ENCODE assay signal across 8 cellular contexts in the genomic region with DNA sequence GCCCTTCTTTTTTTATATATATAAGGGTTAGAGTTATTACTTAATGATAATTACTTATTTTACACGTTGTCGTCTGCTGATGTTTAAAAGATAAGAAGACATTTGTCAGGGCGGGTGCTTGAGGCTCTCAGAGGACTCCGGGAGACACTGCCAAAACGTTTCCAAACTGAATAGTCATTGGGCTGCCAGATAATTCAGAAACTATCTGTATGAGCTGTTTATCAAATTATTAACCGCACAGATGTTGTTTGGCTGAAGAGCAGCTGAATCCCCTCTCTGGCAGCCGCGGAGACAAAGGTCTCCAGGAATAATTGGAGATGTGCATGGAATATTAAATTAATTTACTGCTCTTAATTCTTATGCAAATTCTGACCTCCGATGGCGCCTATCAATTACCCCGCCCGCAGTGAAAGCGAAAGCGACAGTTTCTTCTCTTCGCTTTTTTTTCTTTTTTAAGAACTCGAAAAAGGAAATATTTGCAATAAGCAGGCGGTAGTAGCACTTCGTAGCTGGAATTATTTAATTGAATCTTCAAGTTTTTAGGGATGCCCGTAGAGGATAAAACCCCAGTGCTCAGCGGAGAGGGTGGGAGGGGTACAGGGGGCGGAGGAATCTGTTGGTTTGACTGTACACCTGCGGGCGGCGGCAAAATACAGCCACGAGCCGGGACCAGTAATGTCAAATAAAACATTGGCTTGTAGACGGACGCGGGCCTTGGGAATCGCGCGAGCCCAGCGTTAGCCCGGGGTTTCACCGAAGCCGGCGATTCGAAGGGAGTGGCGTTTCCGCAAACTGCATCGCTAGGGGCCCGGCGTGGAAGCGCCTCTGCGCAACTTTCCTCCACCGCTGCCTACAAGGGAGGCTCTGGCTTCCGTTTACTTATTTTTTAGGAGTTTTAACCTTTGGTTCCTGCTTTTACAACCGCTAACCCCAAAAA. TPM values are rescaled to one million over a fixed set of nuclear protein-coding genes. Genes with fewer than 3 reads are reported as not detected.
DNase-seq lines count a peak whose midpoint lies in the region; ATAC-seq, FAIRE-seq and TF ChIP-seq lines count a peak whose summit lies in the region.

No MANE protein-coding gene starts in this region.

- TF ChIP-seq CTCF in GM12878 (IDR thresholded peaks at IDR 0.05 in 2 of 3, conservative IDR thresholded peaks at IDR 0.05 in 1 of 3; ENCODE audit: control insufficient read depth in 2 of 3, extremely low read depth in 1 of 3, insufficient read depth in 1 of 3, low read depth in 3 of 3, low read length in 3 of 3) (no peak), left lung (IDR thresholded peaks at IDR 0.05) (no peak)

- no peak for FAIRE-seq in GM12878 (lab: Jason Lieb, UNC)

- RAD21 ChIA-PET in GM12878 (lab: Charles Lee; ENCODE audit: unreplicated experiment): no interaction called here

- BruUV-seq in GM12878 (replicated peaks; lab: Mats Ljungman, UMichigan): no TSS peak

- H3K9ac ChIP-seq in GM12878 (ENCODE audit: control insufficient read depth, insufficient read depth, low read length): peak overlapping the region; percentile 24; the same call in 1 of the 2 replicates

- H3K27me3 Mint-ChIP-seq in stimulated activated naive CD8-positive, alpha-beta T cell treated with anti-CD3 and anti-CD28 coated beads, Interleukin-15, amount 100 ng/mL, for 72 hours: peaks cover 93% of the 10 kb centered on the region

- in situ Hi-C loops in GM12878 (cut with MboI) (no loop called here), G401 (cut with HindIII; ENCODE audit: low sequenced_read_pairs) (no loop called here)

- intact Hi-C loops in GM12878 (cut with micrococcal nuclease; ENCODE audit: unreplicated experiment): no loop called here
- intact Hi-C loops in left lung (cut with DNase I): no loop called here

- SMC1A ChIA-PET in GM12878 (lab: Charles Lee; ENCODE audit: uncharacterized antibody, unreplicated experiment): interaction anchor here (0.6 kb wide), 1 partner anchor 36 kb away, joined by 4 read pairs; no protein-coding TSS in a partner anchor

- H3K4me1 ChIP-seq in GM12878 (ENCODE audit: control insufficient read depth, insufficient read depth, low read length) (peaks cover 16% of the 10 kb centered on the region), left lung (peaks cover 8 to 32% of the 10 kb centered on the region in 2 donors)

- H2AFZ ChIP-seq in GM12878 (ENCODE audit: control insufficient read depth, low read depth, low read length): peak overlapping the region; percentile 37

- CTCF ChIA-PET in GM12878 (lab: Yijun Ruan, JAX): no interaction called here

- POLR2A ChIA-PET in GM12878 (lab: Charles Lee): no interaction called here

- H3K9me3 Mint-ChIP-seq in stimulated activated naive CD8-positive, alpha-beta T cell treated with anti-CD3 and anti-CD28 coated beads, Interleukin-15, amount 100 ng/mL, for 72 hours: no peaks in the 10 kb centered on the region

- no peak for TF ChIP-seq POLR2A in GM12878 (IDR thresholded peaks at IDR 0.05; ENCODE audit: low read depth, low read length)

- 1% methylated on average over 47 of the region's 48 CpGs for WGBS in GM12878 (ENCODE audit: insufficient coverage, insufficient replicate concordance, low lambda C conversion rate, missing lambda C conversion rate)

- H3K27ac ChIP-seq in GM12878 (ENCODE audit: control insufficient read depth, insufficient read depth): no peak overlapping the region
- peak overlapping the region in 1 of 2 donors; percentile 49 for H3K27ac ChIP-seq in left lung

- no peak for TF ChIP-seq EP300 in GM12878 (IDR thresholded peaks at IDR 0.05; ENCODE audit: borderline replicate concordance in 1 of 2, control insufficient read depth in 1 of 2, low read depth in 2 of 2, low read length in 2 of 2)

- H3K4me3 Mint-ChIP-seq in stimulated activated naive CD8-positive, alpha-beta T cell treated with anti-CD3 and anti-CD28 coated beads, Interleukin-15, amount 100 ng/mL, for 72 hours: peak overlapping the region; percentile 97 to 98

- TF ChIP-seq RAD21 in GM12878 (IDR thresholded peaks at IDR 0.05; ENCODE audit: insufficient read depth, low read depth, low read length): no peak

- H3K27ac Mint-ChIP-seq in stimulated activated naive CD8-positive, alpha-beta T cell treated with anti-CD3 and anti-CD28 coated beads, Interleukin-15, amount 100 ng/mL, for 72 hours: peak overlapping the region; percentile 100

- H3K27me3 ChIP-seq in GM12878 (replicated peaks in 1 of 2; ENCODE audit: control insufficient read depth in 2 of 2, insufficient read depth in 2 of 2, low read length in 1 of 2) (peaks cover 19 to 51% of the 10 kb centered on the region in 2 experiments), left lung (peaks cover 84 to 97% of the 10 kb centered on the region in 2 donors)

- DNase-seq in SIG-M5 treated with dmso at 0.1 percent for 504 hours (lab: John Stamatoyannopoulos, UW; ENCODE audit: unreplicated experiment) (peak; percentile 96), SIG-M5 (lab: John Stamatoyannopoulos, UW) (no peak), OCI-M1 (lab: John Stamatoyannopoulos, UW) (peak; percentile 82), GM12878 (ENCODE audit: low read depth, low spot score) (no peak), left lung (peak; percentile 63 to 90), G401 (ENCODE audit: low spot score) (no peak)
- DNase-seq in stimulated activated naive CD8-positive, alpha-beta T cell treated with anti-CD3 and anti-CD28 coated beads, Interleukin-15, amount 100 ng/mL, for 72 hours: peak; percentile 47 to 64

- H3K4me3 ChIP-seq in GM12878 (peak overlapping the region; percentile 64), left lung (peak overlapping the region; percentile 15 to 44)

- H4K20me1 ChIP-seq in GM12878 (ENCODE audit: control insufficient read depth, insufficient read depth): no peaks in the 10 kb centered on the region

- no peaks in the 10 kb centered on the region for H3K79me2 ChIP-seq in GM12878 (ENCODE audit: control insufficient read depth, insufficient read depth, low read length)

- H3K36me3 ChIP-seq in GM12878 (ENCODE audit: control insufficient read depth in 2 of 2, insufficient read depth in 2 of 2, low read length in 1 of 2) (no peaks in the 10 kb centered on the region), left lung (no peaks in the 10 kb centered on the region)

- H3K4me2 ChIP-seq in GM12878 (ENCODE audit: control insufficient read depth, insufficient read depth): peak overlapping the region; percentile 100

- H3K9me3 ChIP-seq in GM12878 (replicated peaks; ENCODE audit: control insufficient read depth, insufficient read depth, low read length) (no peaks in the 10 kb centered on the region; the same call in 2 of the 3 replicates), left lung (no peaks in the 10 kb centered on the region)

- peak; percentile 42 for ATAC-seq in HG03280 (IDR thresholded peaks at IDR 0.05; ENCODE audit: unreplicated experiment)
- ATAC-seq in GM12878: peak; percentile 74
- peak; percentile 31 for ATAC-seq in left lung
- peak; percentile 43 for ATAC-seq in stimulated activated naive CD8-positive, alpha-beta T cell treated with anti-CD3 and anti-CD28 coated beads, Interleukin-15, amount 100 ng/mL, for 72 hours

- peaks cover 47% of the 10 kb centered on the region for H3K4me1 Mint-ChIP-seq in stimulated activated naive CD8-positive, alpha-beta T cell treated with anti-CD3 and anti-CD28 coated beads, Interleukin-15, amount 100 ng/mL, for 72 hours

TF ChIP-seq in GM12878, 131 proteins besides CTCF, POLR2A, EP300 and RAD21 (continues in another document):
- TF ChIP-seq ZNF384 (IDR thresholded peaks at IDR 0.05; ENCODE audit: borderline replicate concordance, low read depth, low read length): peak; percentile 46; the same call in 1 of the 2 replicates

RNA-seq across cellular contexts. Expression of gene LINC00237, which starts 6.2 kb away (rescaled TPM):
- total RNA-seq in GM12878 (2013; cell fraction: nucleolus; rRNA removed): not detected in 2 replicates
- total RNA-seq in GM12878 (2014; rRNA removed): not detected in 2 replicates
- total RNA-seq in GM12878 (2014; rRNA removed; fragmentation: Illumina TruSeq; extraction: Trizol): not detected in 2 replicates
- not detected in 2 replicates for total RNA-seq in GM12878 (2021)
- not detected for polyA plus RNA-seq in GM12878 (2011; ENCODE audit: low read depth)
- polyA plus RNA-seq in GM12878 (2011; rRNA removed): not detected in 2 replicates
- polyA plus RNA-seq in GM12878 (2011; cell fraction: cytosol; rRNA removed): not detected in 2 replicates
- polyA plus RNA-seq in GM12878 (2011; cell fraction: nucleus; rRNA removed): not detected in 2 replicates
- polyA plus RNA-seq in GM12878 (2012): not detected in 2 replicates
- polyA plus RNA-seq in GM12878 (2014; fragmentation: Illumina TruSeq; extraction: Trizol): not detected in 2 replicates
- not detected for polyA plus RNA-seq in GM12878 (2014; fragmentation: Nextera tagmentation; extraction: Ambion mirVana)
- polyA plus RNA-seq in GM12878 (2014; rRNA removed): not detected in 2 replicates
- not detected for polyA plus RNA-seq in GM12878 (2016; fragmentation: Nextera tagmentation; extraction: Ambion mirVana)
- not detected in 2 replicates for polyA minus RNA-seq in GM12878 (2011; rRNA and poly(A)+ RNA removed)
- not detected in 2 replicates for polyA minus RNA-seq in GM12878 (2011; cell fraction: cytosol; rRNA and poly(A)+ RNA removed)
- polyA minus RNA-seq in GM12878 (2011; cell fraction: nucleus; rRNA and poly(A)+ RNA removed): not detected in 2 replicates
- not detected for total RNA-seq in left lung
- total RNA-seq in G401 (2014; rRNA removed; shearing (Covaris generic)): not detected in 2 replicates

RNA-seq across cellular contexts. Expression of gene KIZ, which starts 26.0 kb away (rescaled TPM):
- total RNA-seq in GM12878 (2013; cell fraction: nucleolus; rRNA removed): 43.5 and 46.5 TPM in 2 replicates
- total RNA-seq in GM12878 (2014; rRNA removed) (5.0 and 6.0 TPM in 2 replicates), GM12878 (2014; rRNA removed; fragmentation: Illumina TruSeq; extraction: Trizol) (9.4 and 9.9 TPM in 2 replicates), GM12878 (2021) (6.8 and 11.4 TPM in 2 replicates), left lung (10 to 100 TPM; 10.4 to 20.5 TPM)
- polyA plus RNA-seq in GM12878 (2011; ENCODE audit: low read depth): 77.5 TPM
- polyA plus RNA-seq in GM12878 (2011; rRNA removed) (11.0 and 17.3 TPM in 2 replicates), GM12878 (2014; fragmentation: Illumina TruSeq; extraction: Trizol) (8.3 and 11.1 TPM in 2 replicates), GM12878 (2014; fragmentation: Nextera tagmentation; extraction: Ambion mirVana) (1 to 10 TPM; 2.7 to 4.5 TPM), GM12878 (2014; rRNA removed) (5.3 and 7.0 TPM in 2 replicates), GM12878 (2016; fragmentation: Nextera tagmentation; extraction: Ambion mirVana) (1 to 10 TPM; 7.7 to 8.2 TPM)
- 4.4 and 5.6 TPM in 2 replicates for polyA plus RNA-seq in GM12878 (2011; cell fraction: cytosol; rRNA removed)
- 14.9 and 20.8 TPM in 2 replicates for polyA plus RNA-seq in GM12878 (2011; cell fraction: nucleus; rRNA removed)
- polyA plus RNA-seq in GM12878 (2012): 11.9 and 14.1 TPM in 2 replicates
- polyA minus RNA-seq in GM12878 (2011; rRNA and poly(A)+ RNA removed): 4.1 and 10.0 TPM in 2 replicates
- 2.0 and 4.1 TPM in 2 replicates for polyA minus RNA-seq in GM12878 (2011; cell fraction: cytosol; rRNA and poly(A)+ RNA removed)
- 7.1 and 7.9 TPM in 2 replicates for polyA minus RNA-seq in GM12878 (2011; cell fraction: nucleus; rRNA and poly(A)+ RNA removed)
- 12.4 and 22.6 TPM in 2 replicates for total RNA-seq in G401 (2014; rRNA removed; shearing (Covaris generic))

Comparison
In these comparisons a context has a peak if more than half of its experiments do, and no peak if none do; other contexts are left out.
1. DNase-seq: peak in SIG-M5 treated with dmso at 0.1 percent for 504 hours (single experiment), OCI-M1 (single experiment), left lung (2 of 2) and stimulated activated naive CD8-positive, alpha-beta T cell treated with anti-CD3 and anti-CD28 coated beads, Interleukin-15, amount 100 ng/mL, for 72 hours (2 of 2); none in SIG-M5 (single experiment), GM12878 (single experiment) and G401 (single experiment).
2. Peak in every context shown above with its lines, with median percentiles within 50 percentile points of each other: ATAC-seq.